In genomic region chr1:58432813-58433668, GRCh38 we compare ENCODE assay signal across 9 cellular contexts.
DNase-seq lines count a peak whose midpoint lies in the region; ATAC-seq and TF ChIP-seq lines count a peak whose summit lies in the region.
"Had no signal": no experiment of that assay in that cellular context is flagged by ENCODE, and none has a peak within 500 bp of the region (broad histone marks: within the 10 kb centered on the region; RNA-seq: fewer than 3 reads in every experiment).

No MANE protein-coding gene starts in this region.

- no peaks in the 10 kb centered on the region for H3K4me1 ChIP-seq in BE2C
- H3K4me1 ChIP-seq in HUES6 (ENCODE audit: control insufficient read depth, insufficient read depth, low read length), result peaks cover 12% of the 10 kb centered on the region
- H3K4me1 ChIP-seq in tibial nerve, result no peaks in the 10 kb centered on the region

- TF ChIP-seq EP300 in tibial nerve (IDR thresholded peaks at IDR 0.05), result no peak

- no peak overlapping the region for H3K27ac ChIP-seq in HUES6 (ENCODE audit: low read depth, low read length)
- H3K27ac ChIP-seq in brain microvascular endothelial cell, result no peak overlapping the region
- no peak overlapping the region for H3K27ac ChIP-seq in tibial nerve
- H3K27ac ChIP-seq in coronary artery, result no peak overlapping the region

- WGBS in tibial nerve, 2 donors, result 33 to 37% methylated on average over 7 to 10 of the region's 10 CpGs

- no peak for TF ChIP-seq POLR2A in tibial nerve (IDR thresholded peaks at IDR 0.05)

- H3K27me3 ChIP-seq in BE2C, result no peaks in the 10 kb centered on the region
- H3K27me3 ChIP-seq in HUES6 (ENCODE audit: control insufficient read depth, insufficient read depth, low read length), result no peaks in the 10 kb centered on the region
- H3K27me3 ChIP-seq in brain microvascular endothelial cell (replicated peaks), result no peaks in the 10 kb centered on the region
- H3K27me3 ChIP-seq in tibial nerve, result no peaks in the 10 kb centered on the region

- in situ Hi-C loops in brain microvascular endothelial cell (cut with HindIII; ENCODE audit: low pct_ligation_motif_present, low sequenced_read_pairs), result no loop called here

- no peak for TF ChIP-seq CTCF in BE2C (IDR thresholded peaks at IDR 0.05; ENCODE audit: low read depth, low read length)
- TF ChIP-seq CTCF in brain microvascular endothelial cell (IDR thresholded peaks at IDR 0.05; ENCODE audit: low read depth, low read length, missing control alignments), result peak; percentile 35
- no peak for TF ChIP-seq CTCF in tibial nerve (IDR thresholded peaks at IDR 0.05)
- no peak for TF ChIP-seq CTCF in coronary artery (IDR thresholded peaks at IDR 0.05)

- ATAC-seq in GM21737 (IDR thresholded peaks at IDR 0.05; ENCODE audit: unreplicated experiment), result no peak
- no peak for ATAC-seq in GM18858 (IDR thresholded peaks at IDR 0.05; ENCODE audit: unreplicated experiment)
- ATAC-seq: K562 had no signal

- H3K4me3 ChIP-seq in BE2C (ENCODE audit: low read depth, low read length) (no peak overlapping the region), HUES6 (ENCODE audit: low read depth, low read length) (no peak overlapping the region), brain microvascular endothelial cell (ENCODE audit: low read depth, low read length) (no peak overlapping the region), tibial nerve (no peak overlapping the region), coronary artery (no peak overlapping the region)
- H3K4me3 ChIP-seq: K562 had no signal

- H3K36me3 ChIP-seq in BE2C (no peaks in the 10 kb centered on the region), HUES6 (ENCODE audit: control insufficient read depth, insufficient read depth, low read length) (no peaks in the 10 kb centered on the region), brain microvascular endothelial cell (replicated peaks) (no peaks in the 10 kb centered on the region), tibial nerve (peaks cover 0 to 41% (median 0%) of the 10 kb centered on the region in 3 donors)

- DNase-seq in BE2C (peak; percentile 29), brain microvascular endothelial cell (peak; percentile 35), left kidney (ENCODE audit: low read depth, low spot score) (peak; percentile 97), tibial nerve (ENCODE audit: low spot score in 2 of 2) (no peak), coronary artery (ENCODE audit: low spot score) (no peak)

- peak overlapping the region; percentile 32 for H3K9ac ChIP-seq in HUES6 (ENCODE audit: low read length)

- H3K9me3 ChIP-seq in BE2C (no peaks in the 10 kb centered on the region), HUES6 (ENCODE audit: control insufficient read depth, insufficient read depth, low read depth, low read length) (no peaks in the 10 kb centered on the region), tibial nerve (peaks cover 0 to 9% (median 0%) of the 10 kb centered on the region in 4 donors)

Comparison
In these comparisons a context has a peak if more than half of its experiments do, and no peak if none do; other contexts are left out.
1. DNase-seq: peak in BE2C (single experiment), brain microvascular endothelial cell (single experiment) and left kidney (single experiment); none in tibial nerve (0 of 2) and coronary artery (single experiment).